8 cellular contexts compared by ENCODE assay signal in genomic region chr9:69759478-69760277, GRCh38. TPM values are rescaled to one million over a fixed set of nuclear protein-coding genes. Genes with fewer than 3 reads are reported as not detected.
DNase-seq lines count a peak whose midpoint lies in the region; ATAC-seq and TF ChIP-seq lines count a peak whose summit lies in the region.

Gene PTAR1, minus strand, starts transcription at chr9:69760011. Its CDS starts 73 bp downstream, at chr9:69759938.

- H3K36me3 ChIP-seq in BE2C (peaks cover 15% of the 10 kb centered on the region), colonic mucosa (no peaks in the 10 kb centered on the region)

- DNase-seq in BE2C (peak; percentile 95), GM19240 (ENCODE audit: insufficient read length, low spot score) (peak; percentile 41), NCI-H524 (lab: John Stamatoyannopoulos, UW) (peak; percentile 41 to 78), colonic mucosa (peak; percentile 93)
- peak; percentile 94 for DNase-seq in activated CD4-positive, alpha-beta T cell treated with anti-CD3 and anti-CD28 coated beads for 48 hours
- peak; percentile 80 to 86 (median 83) for DNase-seq in stimulated activated CD4-positive, alpha-beta T cell treated with anti-CD3 and anti-CD28 coated beads, Interleukin-1b, Interleukin-23, amount 100 ng/mL, for 24 hours (ENCODE audit: low read depth in 4 of 4, low spot score in 1 of 4)

- intact Hi-C loops in colonic mucosa (cut with DNase I) = loop anchor here (5.0 kb wide), 1 partner anchor 87 kb away; the partner anchor contains the start of gene APBA1

- H3K27ac ChIP-seq in colonic mucosa = peak within 1 kb of the TSS; percentile 92
- H3K27ac ChIP-seq in layer of hippocampus (ENCODE audit: low read depth, low read length) = peak within 1 kb of the TSS; percentile 93

- ATAC-seq in HG03457 (IDR thresholded peaks at IDR 0.05; ENCODE audit: unreplicated experiment) = peak; percentile 87

- H3K9me3 ChIP-seq in BE2C (no peaks in the 10 kb centered on the region), colonic mucosa (no peaks in the 10 kb centered on the region)

- H3K27me3 ChIP-seq in BE2C = no peaks in the 10 kb centered on the region
- no peaks in the 10 kb centered on the region for H3K27me3 ChIP-seq in colonic mucosa
- H3K27me3 ChIP-seq in layer of hippocampus (ENCODE audit: control insufficient read depth, insufficient read depth, low read length) = no peaks in the 10 kb centered on the region

- peak within 1 kb of the TSS; percentile 69 for H3K4me3 ChIP-seq in BE2C (ENCODE audit: low read depth, low read length)
- peak within 1 kb of the TSS; percentile 86 for H3K4me3 ChIP-seq in colonic mucosa

- H3K4me1 ChIP-seq in BE2C = no peaks in the 10 kb centered on the region; the same call in 1 of the 2 replicates
- no peaks in the 10 kb centered on the region for H3K4me1 ChIP-seq in colonic mucosa

- peak within 1 kb of the TSS; percentile 82 to 87 for H3K9ac ChIP-seq in colonic mucosa (ENCODE audit: low read depth in 2 of 2, low read length in 2 of 2)

- TF ChIP-seq CTCF in BE2C (IDR thresholded peaks at IDR 0.05; ENCODE audit: low read depth, low read length) (no peak), colonic mucosa (IDR thresholded peaks at IDR 0.05) (no peak)

RNA-seq across cellular contexts. Expression of gene PTAR1, which starts in this region (rescaled TPM):
- 20.8 TPM for polyA plus RNA-seq in BE2C (2012; ENCODE audit: insufficient read depth, insufficient read length, low read depth)
- total RNA-seq in colonic mucosa = 10 to 100 TPM; 45.3 to 64.4 TPM

Comparison
In these comparisons a context has a peak if more than half of its experiments do, and no peak if none do; other contexts are left out.
1. Peak in every context shown above with its lines: DNase-seq, ATAC-seq, H3K4me3 ChIP-seq and H3K27ac ChIP-seq.
2. DNase-seq: peak in every context shown above with its lines; median percentile 95 in BE2C; 94 in activated CD4-positive, alpha-beta T cell treated with anti-CD3 and anti-CD28 coated beads for 48 hours; 93 in colonic mucosa; 83 in stimulated activated CD4-positive, alpha-beta T cell treated with anti-CD3 and anti-CD28 coated beads, Interleukin-1b, Interleukin-23, amount 100 ng/mL, for 24 hours; 60 in NCI-H524; 41 in GM19240.